8 cellular contexts compared by ENCODE assay signal in the genomic region with DNA sequence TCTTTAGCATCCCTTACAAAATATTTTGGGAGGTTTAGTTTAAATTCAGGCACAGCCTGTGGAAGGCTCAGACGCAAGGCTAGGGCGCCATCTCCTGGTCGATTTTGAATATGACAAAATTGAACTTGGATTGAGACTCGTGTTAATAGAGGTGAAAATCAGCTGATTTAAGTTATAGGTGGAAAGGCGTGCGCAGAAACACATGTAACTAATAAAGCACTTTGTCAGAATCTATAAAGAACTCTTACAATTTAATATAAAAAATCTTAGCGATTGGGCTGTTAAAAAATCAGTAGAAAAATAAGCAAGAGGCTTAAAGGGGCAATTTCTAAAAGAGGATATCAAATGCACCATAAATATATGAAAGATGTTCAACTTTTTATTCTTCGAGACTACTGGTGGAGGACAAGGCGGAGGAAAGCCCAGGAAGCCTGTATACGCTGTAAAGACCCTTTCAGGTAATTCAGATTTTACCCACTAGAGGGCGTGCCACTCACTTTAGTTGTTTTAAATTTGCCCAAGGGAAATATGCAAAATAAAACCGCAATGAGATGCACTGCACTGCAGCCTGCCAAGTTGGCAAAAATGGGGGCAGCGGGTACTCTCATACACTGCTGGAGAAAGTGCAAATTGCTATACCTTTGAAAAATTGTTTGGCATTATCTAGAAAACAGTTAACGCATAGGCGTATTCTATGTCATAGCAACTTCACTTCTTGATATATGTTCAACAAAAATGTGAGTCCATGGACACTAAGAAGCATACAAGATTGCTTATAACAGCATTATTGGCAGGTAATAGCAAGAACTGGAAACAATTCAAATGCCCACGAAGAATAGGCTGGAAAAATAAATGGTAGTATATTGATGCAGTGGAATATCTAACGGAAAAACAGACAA.
DNase-seq lines count a peak whose midpoint lies in the region; ATAC-seq, FAIRE-seq and TF ChIP-seq lines count a peak whose summit lies in the region.

No MANE protein-coding gene starts in this region.

- H3K27ac ChIP-seq in DOHH2 (ENCODE audit: low read depth, low read length): peak overlapping the region; percentile 56
- peak overlapping the region; percentile 26; the same call in 1 of the 2 replicates for H3K27ac ChIP-seq in MM.1S (ENCODE audit: low read length)
- H3K27ac ChIP-seq in pancreas: peak overlapping the region; percentile 0 to 79 (median 57)

- DNase-seq in HAP-1 (ENCODE audit: low spot score in 2 of 2) (peak; percentile 81 to 91), MM.1S (peak; percentile 94), SK-N-DZ (ENCODE audit: low spot score) (peak; percentile 82), glutamatergic neuron (peak; percentile 58), pancreas (peak in 4 of 6 donors; percentile 44 to 82 (median 70)), type B pancreatic cell (ENCODE audit: extremely low spot score, unreplicated experiment) (no peak)

- H3K9me2 ChIP-seq in DOHH2 (replicated peaks; ENCODE audit: control insufficient read depth, low read length) (no peaks in the 10 kb centered on the region), MM.1S (replicated peaks; ENCODE audit: insufficient read depth, low read length) (no peaks in the 10 kb centered on the region)

- peaks cover 45% of the 10 kb centered on the region for H3K4me1 Mint-ChIP-seq in activated naive CD4-positive, alpha-beta T cell treated with anti-CD3 and anti-CD28 coated beads, Interleukin-2, amount 50 U/mL, for 24 hours
- H3K4me1 Mint-ChIP-seq in glutamatergic neuron (ENCODE audit: low read depth, unreplicated experiment): peaks cover 11% of the 10 kb centered on the region
- H3K4me1 Mint-ChIP-seq in type B pancreatic cell (ENCODE audit: unreplicated experiment): peaks cover 19% of the 10 kb centered on the region

- intact Hi-C loops in pancreas (cut with DNase I): loop anchor here in 2 of 3 donors (2.0 to 10.0 kb wide), 3 partner anchors 27 to 157 kb away; no protein-coding TSS in a partner anchor

- TF ChIP-seq CTCF in DOHH2 (IDR thresholded peaks at IDR 0.05; ENCODE audit: low read depth, low read length, poor library complexity, severe bottlenecking) (peak; percentile 78), MM.1S (IDR thresholded peaks at IDR 0.05; ENCODE audit: low read length) (peak; percentile 66), glutamatergic neuron (IDR thresholded peaks at IDR 0.05; ENCODE audit: partially characterized antibody, unreplicated experiment) (peak; percentile 90), pancreas (IDR thresholded peaks at IDR 0.05) (peak in 3 of 4 donors; percentile 59 to 74 (median 69)), type B pancreatic cell (conservative IDR thresholded peaks at IDR 0.05) (peak; percentile 83)

- H2AFZ ChIP-seq in MM.1S (ENCODE audit: low read length): peak overlapping the region; percentile 68

- H3K4me1 ChIP-seq in DOHH2 (ENCODE audit: control insufficient read depth, low read length) (peaks cover 29% of the 10 kb centered on the region), HAP-1 (peaks cover 11% of the 10 kb centered on the region), MM.1S (ENCODE audit: low read length) (peaks cover 19% of the 10 kb centered on the region), pancreas (peaks cover 0 to 13% (median 0%) of the 10 kb centered on the region in 3 donors)

- 1% methylated on average over 17 of the region's 17 CpGs for WGBS in pancreas, 2 donors

- H3K4me3 ChIP-seq in DOHH2 (ENCODE audit: low read length) (peak overlapping the region; percentile 84), HAP-1 (peak overlapping the region; percentile 11), MM.1S (ENCODE audit: low read length) (peak overlapping the region; percentile 70), pancreas (peak overlapping the region; percentile 13 to 32 (median 22))

- peak overlapping the region; percentile 84 for H3K4me3 Mint-ChIP-seq in activated naive CD4-positive, alpha-beta T cell treated with anti-CD3 and anti-CD28 coated beads, Interleukin-2, amount 50 U/mL, for 24 hours
- H3K4me3 Mint-ChIP-seq in glutamatergic neuron (ENCODE audit: unreplicated experiment): peak overlapping the region; percentile 71
- H3K4me3 Mint-ChIP-seq in type B pancreatic cell: peak overlapping the region; percentile 84

- ATAC-seq in pancreas: peak; percentile 82 to 88 (median 88)

- no peaks in the 10 kb centered on the region for H3K36me3 ChIP-seq in DOHH2 (ENCODE audit: control insufficient read depth, low read length)
- H3K36me3 ChIP-seq in HAP-1 (replicated peaks): no peaks in the 10 kb centered on the region
- no peaks in the 10 kb centered on the region for H3K36me3 ChIP-seq in MM.1S (replicated peaks; ENCODE audit: insufficient read depth, low read length)
- H3K36me3 ChIP-seq in pancreas: no peaks in the 10 kb centered on the region

- no peaks in the 10 kb centered on the region for H3K27me3 Mint-ChIP-seq in activated naive CD4-positive, alpha-beta T cell treated with anti-CD3 and anti-CD28 coated beads, Interleukin-2, amount 50 U/mL, for 24 hours
- H3K27me3 Mint-ChIP-seq in glutamatergic neuron (ENCODE audit: unreplicated experiment): peaks cover 7% of the 10 kb centered on the region
- H3K27me3 Mint-ChIP-seq in type B pancreatic cell: no peaks in the 10 kb centered on the region

- no peaks in the 10 kb centered on the region for H4K20me1 ChIP-seq in DOHH2 (ENCODE audit: control insufficient read depth, insufficient read depth, low read depth, low read length)
- H4K20me1 ChIP-seq in MM.1S (ENCODE audit: insufficient read depth, low read length): no peaks in the 10 kb centered on the region

- peak overlapping the region; percentile 100 for H3K4me2 ChIP-seq in DOHH2 (ENCODE audit: low read length)
- peak overlapping the region; percentile 100 for H3K4me2 ChIP-seq in MM.1S (ENCODE audit: low read depth, low read length)

- H3K9me3 Mint-ChIP-seq in activated naive CD4-positive, alpha-beta T cell treated with anti-CD3 and anti-CD28 coated beads, Interleukin-2, amount 50 U/mL, for 24 hours: no peaks in the 10 kb centered on the region
- H3K9me3 Mint-ChIP-seq in glutamatergic neuron (ENCODE audit: unreplicated experiment): peaks cover 2% of the 10 kb centered on the region
- no peaks in the 10 kb centered on the region for H3K9me3 Mint-ChIP-seq in type B pancreatic cell

- H3F3A ChIP-seq in DOHH2 (ENCODE audit: control insufficient read depth, insufficient read depth) (peaks cover 8% of the 10 kb centered on the region), MM.1S (ENCODE audit: insufficient read depth, low read length) (peaks cover 10% of the 10 kb centered on the region)

- no peak for FAIRE-seq in pancreas (lab: Jason Lieb, UNC)

- H3K9me3 ChIP-seq in DOHH2 (ENCODE audit: control insufficient read depth, insufficient read depth, low read length) (peaks cover 4% of the 10 kb centered on the region; the same call in 1 of the 2 replicates), HAP-1 (no peaks in the 10 kb centered on the region), MM.1S (replicated peaks; ENCODE audit: insufficient read depth, low read length) (no peaks in the 10 kb centered on the region), pancreas (no peaks in the 10 kb centered on the region)

- peak overlapping the region; percentile 25; the same call in 1 of the 2 replicates for H3K9ac ChIP-seq in MM.1S (ENCODE audit: low read length)

- H3K27ac Mint-ChIP-seq in activated naive CD4-positive, alpha-beta T cell treated with anti-CD3 and anti-CD28 coated beads, Interleukin-2, amount 50 U/mL, for 24 hours: peak overlapping the region; percentile 74
- H3K27ac Mint-ChIP-seq in glutamatergic neuron (ENCODE audit: unreplicated experiment) (peak overlapping the region; percentile 62), type B pancreatic cell (peak overlapping the region; percentile 91)

- no peaks in the 10 kb centered on the region for H3K36me3 Mint-ChIP-seq in activated naive CD4-positive, alpha-beta T cell treated with anti-CD3 and anti-CD28 coated beads, Interleukin-2, amount 50 U/mL, for 24 hours
- H3K36me3 Mint-ChIP-seq in glutamatergic neuron (ENCODE audit: unreplicated experiment) (no peaks in the 10 kb centered on the region), type B pancreatic cell (no peaks in the 10 kb centered on the region)

- H3K27me3 ChIP-seq in DOHH2 (ENCODE audit: control insufficient read depth, low read length) (no peaks in the 10 kb centered on the region), HAP-1 (ENCODE audit: low read depth) (no peaks in the 10 kb centered on the region), MM.1S (replicated peaks; ENCODE audit: insufficient read depth, low read length) (no peaks in the 10 kb centered on the region), pancreas (no peaks in the 10 kb centered on the region)

- no peaks in the 10 kb centered on the region for H3K79me2 ChIP-seq in DOHH2 (ENCODE audit: control insufficient read depth, low read length)
- H3K79me2 ChIP-seq in MM.1S (ENCODE audit: low read length): no peaks in the 10 kb centered on the region

- in situ Hi-C loops in HAP-1 (cut with MboI; ENCODE audit: low sequenced_read_pairs): loop anchor here (10.0 kb wide), 1 partner anchor 157 kb away; no protein-coding TSS in a partner anchor

Comparison
In these comparisons a context has a peak if more than half of its experiments do, and no peak if none do; other contexts are left out.
1. H3K4me3 ChIP-seq: peak in every context shown above with its lines; median percentile 84 in DOHH2; 70 in MM.1S; 22 in pancreas; 11 in HAP-1.